ENCODE assay signal across 23 cellular contexts in genomic region chr3:160668454-160668853, GRCh38. TPM values are rescaled to one million over a fixed set of nuclear protein-coding genes. Genes with fewer than 3 reads are reported as not detected.
DNase-seq lines count a peak whose midpoint lies in the region; ATAC-seq, FAIRE-seq and TF ChIP-seq lines count a peak whose summit lies in the region.
"Had no signal": no experiment of that assay in that cellular context is flagged by ENCODE, and none has a peak within 500 bp of the region (broad histone marks: within the 10 kb centered on the region; RNA-seq: fewer than 3 reads in every experiment).

No MANE protein-coding gene starts in this region.

- no peaks in the 10 kb centered on the region for H3K79me2 ChIP-seq in PC-3 (ENCODE audit: low read length)
- no peaks in the 10 kb centered on the region for H3K79me2 ChIP-seq in hepatocyte

- no peak overlapping the region for H2AFZ ChIP-seq in PC-3 (ENCODE audit: low read length)
- no peak overlapping the region for H2AFZ ChIP-seq in hepatocyte
- H2AFZ ChIP-seq: GM23248 had no signal

- ATAC-seq in PC-3 (no peak), right lobe of liver (no peak)

- H3K9me2 ChIP-seq in PC-3 (replicated peaks; ENCODE audit: low read length) (no peaks in the 10 kb centered on the region), hepatocyte (replicated peaks; ENCODE audit: insufficient read depth) (no peaks in the 10 kb centered on the region)
- H3K9me2 ChIP-seq: SK-N-SH had no signal

- POLR2A ChIA-PET in PC-3 (lab: Charles Lee; ENCODE audit: unreplicated experiment) = no interaction called here

- CTCF ChIA-PET in PC-3 (lab: Charles Lee) = no interaction called here

- H3K27ac ChIP-seq in PC-3 (ENCODE audit: low read length) (peak overlapping the region; percentile 96), hepatocyte (peak overlapping the region; percentile 38), stomach (peak overlapping the region in 3 of 5 donors; percentile 25 to 74 (median 41)), right lobe of liver (no peak overlapping the region)
- H3K27ac ChIP-seq in effector memory CD4-positive, alpha-beta T cell (ENCODE audit: insufficient read depth, low read length, poor library complexity, severe bottlenecking) = no peak overlapping the region
- H3K27ac ChIP-seq: BLaER1 treated with 17β-estradiol and CSF1 and Interleukin-3, amounts not matched to agents 10 nM and 100 nM; GM23248 had no signal

- H3K4me2 ChIP-seq in PC-3 (ENCODE audit: low read length) = no peak overlapping the region
- H3K4me2 ChIP-seq in hepatocyte = no peak overlapping the region
- H3K4me2 ChIP-seq: BLaER1 treated with 17β-estradiol and CSF1 and Interleukin-3, amounts not matched to agents 10 nM and 100 nM; SK-N-SH had no signal

- H3F3A ChIP-seq in PC-3 (ENCODE audit: low read length, unreplicated experiment) = no peaks in the 10 kb centered on the region

- TF ChIP-seq EP300 in stomach (IDR thresholded peaks at IDR 0.05) = no peak

- intact Hi-C loops in PC-3 (cut with micrococcal nuclease) = no loop called here
- intact Hi-C loops in stomach (cut with DNase I; ENCODE audit: low total_unique reads) = no loop called here
- intact Hi-C loops in right lobe of liver (cut with DNase I) = no loop called here

- TF ChIP-seq CTCF in D721Med (IDR thresholded peaks at IDR 0.05; ENCODE audit: insufficient read depth, missing control alignments) = no peak
- no peak for TF ChIP-seq CTCF in PC-3 (conservative IDR thresholded peaks at IDR 0.05; ENCODE audit: low read depth, low read length)
- TF ChIP-seq CTCF in hepatocyte (IDR thresholded peaks at IDR 0.05; ENCODE audit: poor library complexity) = no peak
- no peak for TF ChIP-seq CTCF in stomach (IDR thresholded peaks at IDR 0.05)
- TF ChIP-seq CTCF in right lobe of liver (IDR thresholded peaks at IDR 0.05) = no peak

- TF ChIP-seq POLR2A in stomach (IDR thresholded peaks at IDR 0.05) (no peak), right lobe of liver (IDR thresholded peaks at IDR 0.05) (no peak)

- H4K20me1 ChIP-seq in PC-3 (ENCODE audit: low read length) (no peaks in the 10 kb centered on the region), hepatocyte (ENCODE audit: insufficient read depth, poor library complexity, severe bottlenecking) (no peaks in the 10 kb centered on the region)
- H4K20me1 ChIP-seq: BLaER1 treated with 17β-estradiol and CSF1 and Interleukin-3, amounts not matched to agents 10 nM and 100 nM had no signal

- H3K9ac ChIP-seq in PC-3 (ENCODE audit: low read length) = peak overlapping the region; percentile 40; the same call in 1 of the 2 replicates
- H3K9ac ChIP-seq: BLaER1 treated with 17β-estradiol and CSF1 and Interleukin-3, amounts not matched to agents 10 nM and 100 nM; GM23248; SK-N-SH had no signal

- no TSS peak for BruUV-seq in PC-3 (replicated peaks; lab: Mats Ljungman, UMichigan)

- no peaks in the 10 kb centered on the region for H3K27me3 ChIP-seq in PC-3 (ENCODE audit: low read length)
- H3K27me3 ChIP-seq in hepatocyte = no peaks in the 10 kb centered on the region
- no peaks in the 10 kb centered on the region for H3K27me3 ChIP-seq in stomach
- no peaks in the 10 kb centered on the region for H3K27me3 ChIP-seq in right lobe of liver
- H3K27me3 ChIP-seq in effector memory CD4-positive, alpha-beta T cell (replicated peaks; ENCODE audit: control insufficient read depth, insufficient read depth, low read length, poor library complexity, severe bottlenecking) = no peaks in the 10 kb centered on the region
- H3K27me3 ChIP-seq: BLaER1 treated with 17β-estradiol and CSF1 and Interleukin-3, amounts not matched to agents 10 nM and 100 nM had no signal

- DNase-seq in D721Med (ENCODE audit: insufficient read length, low spot score) = no peak
- no peak for DNase-seq in PC-3
- DNase-seq in hepatocyte (ENCODE audit: low spot score) = no peak
- DNase-seq in stomach = no peak
- DNase-seq in right lobe of liver = no peak
- DNase-seq in effector memory CD4-positive, alpha-beta T cell = no peak
- no peak for DNase-seq in activated T-cell treated with anti-CD3 and anti-CD28 coated beads, Interleukin-2, amount 50 U/mL, for 48 hours
- DNase-seq: CD4-positive, alpha-beta T cell; GM23248; H9; HFFc6; Karpas-422; NCI-H1092 treated with DMSO at 0.1 percent for 48 hours; NCI-H1436 treated with DMSO at 0.1 percent for 48 hours; NCI-H1930; NCI-H2107; NCI-H446; NCI-H524 treated with DMSO at 0.1 percent for 48 hours; SK-N-SH; SW 1271 had no signal

- H3K9me3 ChIP-seq in PC-3 (ENCODE audit: low read length) (no peaks in the 10 kb centered on the region), hepatocyte (ENCODE audit: low read depth) (no peaks in the 10 kb centered on the region), stomach (no peaks in the 10 kb centered on the region), right lobe of liver (no peaks in the 10 kb centered on the region)
- H3K9me3 ChIP-seq in effector memory CD4-positive, alpha-beta T cell (ENCODE audit: control insufficient read depth, low read length) = no peaks in the 10 kb centered on the region
- H3K9me3 ChIP-seq: BLaER1 treated with 17β-estradiol and CSF1 and Interleukin-3, amounts not matched to agents 10 nM and 100 nM; SK-N-SH had no signal

- no peak overlapping the region for H3K4me3 ChIP-seq in PC-3 (ENCODE audit: low read length)
- H3K4me3 ChIP-seq in hepatocyte = no peak overlapping the region
- H3K4me3 ChIP-seq in stomach = no peak overlapping the region
- no peak overlapping the region for H3K4me3 ChIP-seq in right lobe of liver
- no peak overlapping the region for H3K4me3 ChIP-seq in effector memory CD4-positive, alpha-beta T cell (ENCODE audit: insufficient read depth, low read depth, low read length, poor library complexity, severe bottlenecking)
- H3K4me3 ChIP-seq: BLaER1 treated with 17β-estradiol and CSF1 and Interleukin-3, amounts not matched to agents 10 nM and 100 nM; GM23248 had no signal

- FAIRE-seq in D721Med (lab: Jason Lieb, UNC) = peak; percentile 92
- FAIRE-seq: G401.6, RCC 7860 had no signal

- no peaks in the 10 kb centered on the region for H3K36me3 ChIP-seq in PC-3 (ENCODE audit: low read depth, low read length)
- H3K36me3 ChIP-seq in hepatocyte (replicated peaks; ENCODE audit: insufficient read depth, low read depth) = no peaks in the 10 kb centered on the region
- no peaks in the 10 kb centered on the region for H3K36me3 ChIP-seq in stomach
- no peaks in the 10 kb centered on the region for H3K36me3 ChIP-seq in right lobe of liver
- no peaks in the 10 kb centered on the region for H3K36me3 ChIP-seq in effector memory CD4-positive, alpha-beta T cell (ENCODE audit: control insufficient read depth, insufficient read depth, low read length)
- H3K36me3 ChIP-seq: BLaER1 treated with 17β-estradiol and CSF1 and Interleukin-3, amounts not matched to agents 10 nM and 100 nM had no signal

- H3K4me1 ChIP-seq in PC-3 (ENCODE audit: insufficient read depth, low read length) (peaks cover 38% of the 10 kb centered on the region), hepatocyte (ENCODE audit: insufficient read depth) (peaks cover 15% of the 10 kb centered on the region), stomach (peaks cover 0 to 4% (median 3%) of the 10 kb centered on the region in 4 donors), right lobe of liver (peaks cover 0 to 19% (median 6%) of the 10 kb centered on the region in 4 donors)
- H3K4me1 ChIP-seq in effector memory CD4-positive, alpha-beta T cell (ENCODE audit: control insufficient read depth, insufficient read depth, low read length, poor library complexity, severe bottlenecking) = no peaks in the 10 kb centered on the region

RNA-seq across cellular contexts. Expression of gene ARL14, which starts 8.5 kb away (rescaled TPM):
- total RNA-seq in PC-3 (2014; rRNA removed) = 3.9 and 4.2 TPM in 2 replicates
- total RNA-seq in hepatocyte = 6.4 and 13.2 TPM in 2 replicates
- polyA plus RNA-seq in hepatocyte = 9.2 and 11.5 TPM in 2 replicates
- total RNA-seq in stomach = 10 to 100 TPM in 4 of 5 donors, 1 to 10 TPM in 1; 8.5 to 61.5 (median 19.4) TPM
- 100 to 1,000 TPM in 1 of 3 donors, 10 to 100 TPM in 1, 1 to 10 TPM in 1; 4.3 to 181 (median 27.4) TPM for polyA plus RNA-seq in stomach
- under 1 TPM in 2 of 6 experiments, not detected in 4; 0.31 to 0.66 TPM for total RNA-seq in right lobe of liver
- total RNA-seq: CD4-positive, alpha-beta T cell; GM23248; H9 had no signal
- polyA plus RNA-seq: GM23248, SK-N-SH had no signal

Comparison
In these comparisons a context has a peak if more than half of its experiments do, and no peak if none do; other contexts are left out.
1. H3K27ac ChIP-seq: peak in PC-3 (single experiment), hepatocyte (single experiment) and stomach (3 of 5); none in right lobe of liver (0 of 3) and effector memory CD4-positive, alpha-beta T cell (single experiment).